1 cellular context compared by ENCODE assay signal in genomic region chr14:104788533-104788818, GRCh38.
TF ChIP-seq lines count a peak whose summit lies in the region.

No MANE protein-coding gene starts in this region.

TF ChIP-seq in GM23338, 12 proteins besides CTCF, POLR2A, EP300 and RAD21:
- no peak for TF ChIP-seq REST (IDR thresholded peaks at IDR 0.05; ENCODE audit: unreplicated experiment)
- TF ChIP-seq ZNF114 (CRISPR knock-in tag; IDR thresholded peaks at IDR 0.05) = no peak
- TF ChIP-seq EZH2 (IDR thresholded peaks at IDR 0.05; ENCODE audit: low read depth, unreplicated experiment) = no peak
- TF ChIP-seq NANOG (IDR thresholded peaks at IDR 0.05; ENCODE audit: borderline replicate concordance) = no peak
- TF ChIP-seq JUNB (IDR thresholded peaks at IDR 0.05; ENCODE audit: unreplicated experiment) = no peak
- no peak for TF ChIP-seq ZNF331 (CRISPR knock-in tag; IDR thresholded peaks at IDR 0.05; ENCODE audit: low read depth)
- no peak for TF ChIP-seq CREB1 (CRISPR knock-in tag; IDR thresholded peaks at IDR 0.05; ENCODE audit: low read depth)
- TF ChIP-seq ZNF462 (CRISPR knock-in tag; IDR thresholded peaks at IDR 0.05) = no peak
- TF ChIP-seq POLR2AphosphoS5 (IDR thresholded peaks at IDR 0.05; ENCODE audit: low read depth) = no peak
- no peak for TF ChIP-seq EZH2phosphoT487 (IDR thresholded peaks at IDR 0.05; ENCODE audit: unreplicated experiment)
- no peak for TF ChIP-seq ETS1 (IDR thresholded peaks at IDR 0.05)
- no peak for TF ChIP-seq STAT1 (IDR thresholded peaks at IDR 0.05; ENCODE audit: unreplicated experiment)
